Comparison of ENCODE assay signal across 9 cellular contexts in genomic region chr1:205325334-205325884, GRCh38. TPM values are rescaled to one million over a fixed set of nuclear protein-coding genes. Genes with fewer than 3 reads are reported as not detected.
A peak's percentile ranks its signal among the peaks of the same experiment; 100 is the strongest.
DNase-seq lines count a peak whose midpoint lies in the region; ATAC-seq, FAIRE-seq and TF ChIP-seq lines count a peak whose summit lies in the region.
"Had no signal": no experiment of that assay in that cellular context is flagged by ENCODE, and none has a peak within 500 bp of the region (broad histone marks: within the 10 kb centered on the region; RNA-seq: fewer than 3 reads in every experiment).

No MANE protein-coding gene starts in this region.

- H4K20me1 ChIP-seq in endothelial cell of umbilical vein (replicated peaks; ENCODE audit: control insufficient read depth, extremely low read depth, insufficient read depth, low read length): no peaks in the 10 kb centered on the region

- in situ Hi-C loops in transverse colon (cut with MboI; ENCODE audit: low pct_ligation_motif_present in 1 of 4, low pct_unique_long_range_greater_than_20kb in 1 of 4, low sequenced_read_pairs in 3 of 4): loop anchor here in 3 of 4 donors (5.0 to 10.0 kb wide), 3 partner anchors 48 to 53 kb away; no protein-coding TSS in a partner anchor

- CTCF ChIA-PET in HEK293T (lab: Yijun Ruan, JAX) (interaction anchor here (0.5 to 14.1 kb wide), 15 partner anchors 8 to 283 kb away, joined by 3 to 235 read pairs (median 4); no protein-coding TSS in a partner anchor), endothelial cell of umbilical vein (lab: Charles Lee) (interaction anchor here (0.6 to 21.6 kb wide), 26 partner anchors 8 to 336 kb away, joined by 3 to 1536 read pairs (median 6); no protein-coding TSS in a partner anchor)

- peak; percentile 36 for DNase-seq in CMK (ENCODE audit: low read depth)
- peak; percentile 77 for DNase-seq in HEK293T (ENCODE audit: extremely low spot score)
- DNase-seq in NCI-H748 treated with DMSO at 0.1 percent for 48 hours (lab: John Stamatoyannopoulos, UW): peak; percentile 35
- DNase-seq in activated CD4-positive, alpha-beta T cell treated with anti-CD3 and anti-CD28 coated beads, Interleukin-2, amount 50 U/mL, for 48 hours: peak; percentile 58 to 70
- peak; percentile 84 for DNase-seq in endothelial cell of umbilical vein (ENCODE audit: low read depth, low spot score)
- DNase-seq in midbrain (lab: John Stamatoyannopoulos, UW): peak; percentile 76
- peak; percentile 75 for DNase-seq in transverse colon

- no TSS peak for BruUV-seq in endothelial cell of umbilical vein (replicated peaks; lab: Mats Ljungman, UMichigan)

- FAIRE-seq in endothelial cell of umbilical vein (lab: Jason Lieb, UNC): peak; percentile 98

- intact Hi-C loops in endothelial cell of umbilical vein (cut with micrococcal nuclease) (loop anchor here (1.0 to 2.0 kb wide), 2 partner anchors 52 to 337 kb away; no protein-coding TSS in a partner anchor), transverse colon (cut with DNase I; ENCODE audit: low total_unique reads) (loop anchor here (1.0 kb wide), 1 partner anchor 52 kb away; no protein-coding TSS in a partner anchor)

- no peak overlapping the region for H3K9ac ChIP-seq in endothelial cell of umbilical vein (replicated peaks; ENCODE audit: extremely low read depth, insufficient read depth, low read length)

- H2AFZ ChIP-seq in endothelial cell of umbilical vein (ENCODE audit: low read depth, low read length): no peak overlapping the region

- H3K4me3 ChIP-seq in endothelial cell of umbilical vein (replicated peaks in 1 of 3; ENCODE audit: insufficient read depth in 1 of 3, low read depth in 1 of 3, low read length in 3 of 3) (no peak overlapping the region), transverse colon (no peak overlapping the region)

- TF ChIP-seq POLR2A in endothelial cell of umbilical vein (IDR thresholded peaks at IDR 0.05; ENCODE audit: low read depth, low read length) (no peak), transverse colon (IDR thresholded peaks at IDR 0.05) (no peak)

- TF ChIP-seq CTCF in endothelial cell of umbilical vein (IDR thresholded peaks at IDR 0.05; ENCODE audit: extremely low read depth in 1 of 2, insufficient read depth in 1 of 2, low read depth in 1 of 2, low read length in 2 of 2): peak; percentile 54 to 75
- TF ChIP-seq CTCF in transverse colon (IDR thresholded peaks at IDR 0.05): peak; percentile 71 to 82 (median 78)

- H3K4me1 ChIP-seq in endothelial cell of umbilical vein (ENCODE audit: control insufficient read depth, extremely low read depth, insufficient read depth, low read length) (peaks cover 6% of the 10 kb centered on the region), transverse colon (peaks cover 0 to 18% (median 2%) of the 10 kb centered on the region in 4 donors)

- dilution Hi-C loops in endothelial cell of umbilical vein (cut with MboI; ENCODE audit: extremely low pct_ligation_motif_present, low sequenced_read_pairs): no loop called here

- peaks cover 6 to 15% of the 10 kb centered on the region in 2 experiments for H3K27me3 ChIP-seq in endothelial cell of umbilical vein (ENCODE audit: control insufficient read depth in 2 of 2, insufficient read depth in 2 of 2, low read length in 2 of 2)
- H3K27me3 ChIP-seq in transverse colon: no peaks in the 10 kb centered on the region

- H3K36me3 ChIP-seq in endothelial cell of umbilical vein (ENCODE audit: control insufficient read depth in 2 of 2, extremely low read depth in 1 of 2, insufficient read depth in 2 of 2, low read length in 2 of 2) (no peaks in the 10 kb centered on the region), transverse colon (no peaks in the 10 kb centered on the region)

- ATAC-seq in GM21526 (IDR thresholded peaks at IDR 0.05; ENCODE audit: low FRiP score, unreplicated experiment): no peak

- H3K27ac ChIP-seq in endothelial cell of umbilical vein (ENCODE audit: insufficient read depth, low read depth, low read length) (no peak overlapping the region), transverse colon (no peak overlapping the region)

- H3K4me2 ChIP-seq in endothelial cell of umbilical vein (ENCODE audit: insufficient read depth, low read length): no peak overlapping the region

- no peak for TF ChIP-seq EP300 in transverse colon (IDR thresholded peaks at IDR 0.05; ENCODE audit: low read depth)

- POLR2A ChIA-PET in HEK293T (lab: Yijun Ruan, JAX) (interaction anchor here (1.2 to 2.5 kb wide), 3 partner anchors 52 to 97 kb away, joined by 3 to 18 read pairs (median 4); partner anchors contain the start of gene TMCC2), endothelial cell of umbilical vein (lab: Charles Lee) (interaction anchor here (2.1 kb wide), 1 partner anchor 52 kb away, joined by 7 read pairs; no protein-coding TSS in a partner anchor)

- no peaks in the 10 kb centered on the region for H3K9me1 ChIP-seq in endothelial cell of umbilical vein (replicated peaks; ENCODE audit: control insufficient read depth, extremely low read depth, insufficient read depth, low read length)

- H3K79me2 ChIP-seq in endothelial cell of umbilical vein (ENCODE audit: control insufficient read depth, insufficient read depth, low read length): no peaks in the 10 kb centered on the region

- 32 to 44% methylated on average over 4 to 6 of the region's 6 CpGs for WGBS in transverse colon (ENCODE audit: low coverage in 1 of 2), 2 donors

- H3K9me3 ChIP-seq in endothelial cell of umbilical vein (replicated peaks; ENCODE audit: control insufficient read depth, insufficient read depth, low read length) (no peaks in the 10 kb centered on the region), transverse colon (no peaks in the 10 kb centered on the region)

TF ChIP-seq in HEK293T, 16 proteins besides CTCF, POLR2A, EP300 and RAD21:
- TF ChIP-seq ZNF384 (IDR thresholded peaks at IDR 0.05) (no peak), FOXM1 (IDR thresholded peaks at IDR 0.05; ENCODE audit: borderline replicate concordance) (no peak), SP1 (IDR thresholded peaks at IDR 0.05) (no peak)
TF ChIP-seq in HEK293T: peak in this region for 0.

TF ChIP-seq in endothelial cell of umbilical vein, 7 proteins besides CTCF, POLR2A, EP300 and RAD21:
- TF ChIP-seq JUN (IDR thresholded peaks at IDR 0.05; ENCODE audit: borderline replicate concordance, insufficient read depth, insufficient read length, low read depth) (no peak), MYC (IDR thresholded peaks at IDR 0.05; ENCODE audit: low read depth, low read length) (no peak), MAX (IDR thresholded peaks at IDR 0.05; ENCODE audit: insufficient read depth, insufficient read length) (no peak)
TF ChIP-seq in endothelial cell of umbilical vein: peak in this region for 0.

RNA-seq across cellular contexts. Expression of gene NUAK2, which starts 3.9 kb away (rescaled TPM):
- 2.3 and 2.5 TPM in 2 replicates for total RNA-seq in endothelial cell of umbilical vein
- 1.5 and 1.8 TPM in 2 replicates for polyA plus RNA-seq in endothelial cell of umbilical vein
- 1.1 and 1.3 TPM in 2 replicates for polyA plus RNA-seq in endothelial cell of umbilical vein (2011; cell fraction: cytosol; rRNA removed)
- polyA plus RNA-seq in endothelial cell of umbilical vein (2011; cell fraction: nucleus; rRNA removed): 1.5 and 1.6 TPM in 2 replicates
- polyA plus RNA-seq in endothelial cell of umbilical vein (2012): 1.3 and 1.4 TPM in 2 replicates
- 2.1 and 2.2 TPM in 2 replicates for polyA minus RNA-seq in endothelial cell of umbilical vein
- polyA minus RNA-seq in endothelial cell of umbilical vein (2011; cell fraction: cytosol; rRNA and poly(A)+ RNA removed): 7.4 TPM
- polyA minus RNA-seq in endothelial cell of umbilical vein (2011; cell fraction: nucleus; rRNA and poly(A)+ RNA removed): 1.8 TPM in 2 replicates
- total RNA-seq in transverse colon: 10 to 100 TPM; 12.5 to 46.8 (median 24.4) TPM

RNA-seq across cellular contexts. Expression of gene KLHDC8A, which starts 31.3 kb away (rescaled TPM):
- total RNA-seq in endothelial cell of umbilical vein (not detected in 2 replicates), transverse colon (under 1 TPM in 2 of 4 donors, not detected in 2; 0.32 to 0.41 TPM)
- not detected in 2 replicates for polyA plus RNA-seq in endothelial cell of umbilical vein
- not detected in 2 replicates for polyA plus RNA-seq in endothelial cell of umbilical vein (2011; cell fraction: cytosol; rRNA removed)
- not detected in 2 replicates for polyA plus RNA-seq in endothelial cell of umbilical vein (2011; cell fraction: nucleus; rRNA removed)
- polyA plus RNA-seq in endothelial cell of umbilical vein (2012): not detected in 2 replicates
- polyA minus RNA-seq in endothelial cell of umbilical vein: not detected in 2 replicates
- not detected for polyA minus RNA-seq in endothelial cell of umbilical vein (2011; cell fraction: cytosol; rRNA and poly(A)+ RNA removed)
- not detected in 2 replicates for polyA minus RNA-seq in endothelial cell of umbilical vein (2011; cell fraction: nucleus; rRNA and poly(A)+ RNA removed)
- total RNA-seq: T-helper 1 cell treated with Interleukin-12 subunit alpha and Interleukin-12 subunit beta and Interleukin-4 antibody, amounts not matched to agents 30 ng/mL and 1 ng/mL, for 36 hours had no signal
